Comparison of ENCODE assay signal across 25 cellular contexts in genomic region chrX:129731228-129731627, GRCh38. TPM values are rescaled to one million over a fixed set of nuclear protein-coding genes. Genes with fewer than 3 reads are reported as not detected.
DNase-seq lines count a peak whose midpoint lies in the region; ATAC-seq lines count a peak whose summit lies in the region.
"Had no signal": no experiment of that assay in that cellular context is flagged by ENCODE, and none has a peak within 500 bp of the region (broad histone marks: within the 10 kb centered on the region; RNA-seq: fewer than 3 reads in every experiment).

No MANE protein-coding gene starts in this region.

- H3K36me3 ChIP-seq in KOPT-K1 (ENCODE audit: insufficient read depth, low read length), result no peaks in the 10 kb centered on the region
- H3K36me3 ChIP-seq: ascending aorta, tibial nerve had no signal

- no peak overlapping the region for H3K4me3 Mint-ChIP-seq in activated naive CD8-positive, alpha-beta T cell
- no peak overlapping the region for H3K4me3 Mint-ChIP-seq in activated naive CD8-positive, alpha-beta T cell treated with anti-CD3 and anti-CD28 coated beads, Interleukin-2, amount 50 U/mL, for 24 hours
- peak overlapping the region; percentile 17 for H3K4me3 Mint-ChIP-seq in activated T-helper 17 cell treated with anti-CD3 and anti-CD28 coated beads, Interleukin-2, amount 50 U/mL, for 72 hours
- H3K4me3 Mint-ChIP-seq in stimulated activated naive B cell treated with anti-CD40 and anti-IgM and Interleukin-4, amounts not matched to agents 10 μg/mL and 1 μg/mL and 100 μg/mL, for 72 hours, result no peak overlapping the region
- H3K4me3 Mint-ChIP-seq in stimulated activated naive CD8-positive, alpha-beta T cell treated with anti-CD3 and anti-CD28 coated beads, Interleukin-15, amount 100 ng/mL, for 72 hours, result no peak overlapping the region
- H3K4me3 Mint-ChIP-seq: HFFc6; stimulated activated naive CD8-positive, alpha-beta T cell treated with anti-CD3 and anti-CD28 coated beads, Interleukin-15, Interleukin-2, amounts not matched to agents 100 ng/mL and 50 ng/mL, for 24 hours had no signal

- peak overlapping the region; percentile 97 for H3K27ac ChIP-seq in KOPT-K1 (ENCODE audit: low read depth, low read length, poor library complexity, severe bottlenecking)
- H3K27ac ChIP-seq: ascending aorta, dorsolateral prefrontal cortex, GM23248, tibial nerve had no signal

- peaks cover 37% of the 10 kb centered on the region for H3K4me1 Mint-ChIP-seq in activated naive CD8-positive, alpha-beta T cell (ENCODE audit: low read depth)
- peaks cover 18% of the 10 kb centered on the region for H3K4me1 Mint-ChIP-seq in activated naive CD8-positive, alpha-beta T cell treated with anti-CD3 and anti-CD28 coated beads, Interleukin-2, amount 50 U/mL, for 24 hours
- H3K4me1 Mint-ChIP-seq in activated T-helper 17 cell treated with anti-CD3 and anti-CD28 coated beads, Interleukin-2, amount 50 U/mL, for 72 hours, result peaks cover 19% of the 10 kb centered on the region
- H3K4me1 Mint-ChIP-seq in stimulated activated naive B cell treated with anti-CD40 and anti-IgM and Interleukin-4, amounts not matched to agents 10 μg/mL and 1 μg/mL and 100 μg/mL, for 72 hours, result peaks cover 21 to 43% of the 10 kb centered on the region in 2 donors
- peaks cover 33% of the 10 kb centered on the region for H3K4me1 Mint-ChIP-seq in stimulated activated naive CD8-positive, alpha-beta T cell treated with anti-CD3 and anti-CD28 coated beads, Interleukin-15, amount 100 ng/mL, for 72 hours

- H3K9me3 ChIP-seq in KOPT-K1 (ENCODE audit: insufficient read depth, low read length, poor library complexity, severe bottlenecking), result no peaks in the 10 kb centered on the region
- H3K9me3 ChIP-seq: ascending aorta, tibial nerve had no signal

- no peak for ATAC-seq in activated naive CD8-positive, alpha-beta T cell treated with anti-CD3 and anti-CD28 coated beads, Interleukin-2, amount 50 U/mL, for 24 hours
- ATAC-seq in activated T-helper 17 cell treated with anti-CD3 and anti-CD28 coated beads, Interleukin-2, amount 50 U/mL, for 72 hours (replicated peaks), result no peak
- ATAC-seq in stimulated activated naive B cell treated with anti-CD40 and anti-IgM and Interleukin-4, amounts not matched to agents 10 μg/mL and 1 μg/mL and 100 μg/mL, for 72 hours (replicated peaks), result peak; percentile 52 to 61
- no peak for ATAC-seq in GM21360 (IDR thresholded peaks at IDR 0.05; ENCODE audit: unreplicated experiment)
- ATAC-seq in stimulated activated naive CD8-positive, alpha-beta T cell treated with anti-CD3 and anti-CD28 coated beads, Interleukin-15, amount 100 ng/mL, for 72 hours, result no peak
- ATAC-seq: GM12878, left cardiac atrium had no signal

- DNase-seq in activated naive CD8-positive, alpha-beta T cell treated with anti-CD3 and anti-CD28 coated beads, Interleukin-2, amount 50 U/mL, for 24 hours, result no peak
- no peak for DNase-seq in stimulated activated naive B cell treated with anti-CD40 and anti-IgM and Interleukin-4, amounts not matched to agents 10 μg/mL and 1 μg/mL and 100 μg/mL, for 72 hours
- no peak for DNase-seq in stimulated activated naive CD8-positive, alpha-beta T cell treated with anti-CD3 and anti-CD28 coated beads, Interleukin-15, amount 100 ng/mL, for 72 hours
- DNase-seq: activated effector memory CD4-positive, alpha-beta T cell treated with anti-CD3 and anti-CD28 coated beads, Interleukin-2, amount 50 U/mL, for 16 hours; central memory CD4-positive, alpha-beta T cell; dorsolateral prefrontal cortex; GM23248; head of caudate nucleus; HFFc6; left cardiac atrium; mesendoderm; NCI-H1436; NCI-H2107; retina; stimulated activated CD4-positive, alpha-beta T cell treated with anti-CD3 and anti-CD28 coated beads, Interleukin-2, amount 100 ng/mL, for 48 hours had no signal

- no peaks in the 10 kb centered on the region for H3K27me3 Mint-ChIP-seq in activated naive CD8-positive, alpha-beta T cell
- no peaks in the 10 kb centered on the region for H3K27me3 Mint-ChIP-seq in activated naive CD8-positive, alpha-beta T cell treated with anti-CD3 and anti-CD28 coated beads, Interleukin-2, amount 50 U/mL, for 24 hours
- no peaks in the 10 kb centered on the region for H3K27me3 Mint-ChIP-seq in activated T-helper 17 cell treated with anti-CD3 and anti-CD28 coated beads, Interleukin-2, amount 50 U/mL, for 72 hours
- H3K27me3 Mint-ChIP-seq in stimulated activated naive B cell treated with anti-CD40 and anti-IgM and Interleukin-4, amounts not matched to agents 10 μg/mL and 1 μg/mL and 100 μg/mL, for 72 hours, result peaks cover 0 to 15% of the 10 kb centered on the region in 2 donors
- H3K27me3 Mint-ChIP-seq in stimulated activated naive CD8-positive, alpha-beta T cell treated with anti-CD3 and anti-CD28 coated beads, Interleukin-15, amount 100 ng/mL, for 72 hours, result no peaks in the 10 kb centered on the region
- H3K27me3 Mint-ChIP-seq: stimulated activated naive CD8-positive, alpha-beta T cell treated with anti-CD3 and anti-CD28 coated beads, Interleukin-15, Interleukin-2, amounts not matched to agents 100 ng/mL and 50 ng/mL, for 24 hours had no signal

- no peaks in the 10 kb centered on the region for H3K36me3 Mint-ChIP-seq in activated naive CD8-positive, alpha-beta T cell
- no peaks in the 10 kb centered on the region for H3K36me3 Mint-ChIP-seq in activated naive CD8-positive, alpha-beta T cell treated with anti-CD3 and anti-CD28 coated beads, Interleukin-2, amount 50 U/mL, for 24 hours (ENCODE audit: low read depth)
- H3K36me3 Mint-ChIP-seq in activated T-helper 17 cell treated with anti-CD3 and anti-CD28 coated beads, Interleukin-2, amount 50 U/mL, for 72 hours (ENCODE audit: low read depth), result no peaks in the 10 kb centered on the region
- H3K36me3 Mint-ChIP-seq in stimulated activated naive B cell treated with anti-CD40 and anti-IgM and Interleukin-4, amounts not matched to agents 10 μg/mL and 1 μg/mL and 100 μg/mL, for 72 hours, result peaks cover 0 to 4% of the 10 kb centered on the region in 2 donors

- no peaks in the 10 kb centered on the region for H3K9me3 Mint-ChIP-seq in activated naive CD8-positive, alpha-beta T cell (ENCODE audit: low read depth)
- no peaks in the 10 kb centered on the region for H3K9me3 Mint-ChIP-seq in activated naive CD8-positive, alpha-beta T cell treated with anti-CD3 and anti-CD28 coated beads, Interleukin-2, amount 50 U/mL, for 24 hours
- peaks cover 4% of the 10 kb centered on the region for H3K9me3 Mint-ChIP-seq in activated T-helper 17 cell treated with anti-CD3 and anti-CD28 coated beads, Interleukin-2, amount 50 U/mL, for 72 hours
- H3K9me3 Mint-ChIP-seq in stimulated activated naive B cell treated with anti-CD40 and anti-IgM and Interleukin-4, amounts not matched to agents 10 μg/mL and 1 μg/mL and 100 μg/mL, for 72 hours, result peaks cover 0 to 6% of the 10 kb centered on the region in 2 donors
- peaks cover 0 to 8% of the 10 kb centered on the region in 2 donors for H3K9me3 Mint-ChIP-seq in stimulated activated naive CD8-positive, alpha-beta T cell treated with anti-CD3 and anti-CD28 coated beads, Interleukin-15, amount 100 ng/mL, for 72 hours
- H3K9me3 Mint-ChIP-seq: HFFc6; stimulated activated naive CD8-positive, alpha-beta T cell treated with anti-CD3 and anti-CD28 coated beads, Interleukin-15, Interleukin-2, amounts not matched to agents 100 ng/mL and 50 ng/mL, for 24 hours had no signal

- H3K27ac Mint-ChIP-seq in activated naive CD8-positive, alpha-beta T cell, result peak overlapping the region; percentile 51
- no peak overlapping the region for H3K27ac Mint-ChIP-seq in activated naive CD8-positive, alpha-beta T cell treated with anti-CD3 and anti-CD28 coated beads, Interleukin-2, amount 50 U/mL, for 24 hours
- H3K27ac Mint-ChIP-seq in activated T-helper 17 cell treated with anti-CD3 and anti-CD28 coated beads, Interleukin-2, amount 50 U/mL, for 72 hours, result peak overlapping the region; percentile 72
- H3K27ac Mint-ChIP-seq in stimulated activated naive B cell treated with anti-CD40 and anti-IgM and Interleukin-4, amounts not matched to agents 10 μg/mL and 1 μg/mL and 100 μg/mL, for 72 hours, result no peak overlapping the region
- H3K27ac Mint-ChIP-seq in stimulated activated naive CD8-positive, alpha-beta T cell treated with anti-CD3 and anti-CD28 coated beads, Interleukin-15, amount 100 ng/mL, for 72 hours, result no peak overlapping the region
- H3K27ac Mint-ChIP-seq: HFFc6; stimulated activated naive CD8-positive, alpha-beta T cell treated with anti-CD3 and anti-CD28 coated beads, Interleukin-15, Interleukin-2, amounts not matched to agents 100 ng/mL and 50 ng/mL, for 24 hours had no signal

RNA-seq across cellular contexts. Expression of gene XPNPEP2, which starts 7.6 kb away (rescaled TPM):
- under 1 TPM; 0.45 to 0.52 TPM for total RNA-seq in activated T-helper 17 cell treated with anti-CD3 and anti-CD28 coated beads, Interleukin-2, amount 50 U/mL, for 72 hours
- total RNA-seq: HFFc6, NCI-H460 had no signal

RNA-seq across cellular contexts. Expression of gene SASH3, which starts 48.5 kb away (rescaled TPM):
- total RNA-seq in activated T-helper 17 cell treated with anti-CD3 and anti-CD28 coated beads, Interleukin-2, amount 50 U/mL, for 72 hours, result 100 to 1,000 TPM; 103 to 191 TPM
- total RNA-seq: GM23248, HFFc6, NCI-H460, osteocyte had no signal

Comparison
In these comparisons a context has a peak if more than half of its experiments do, and no peak if none do; other contexts are left out.
1. H3K27ac Mint-ChIP-seq: peak in activated naive CD8-positive, alpha-beta T cell (single experiment) and activated T-helper 17 cell treated with anti-CD3 and anti-CD28 coated beads, Interleukin-2, amount 50 U/mL, for 72 hours (single experiment); none in activated naive CD8-positive, alpha-beta T cell treated with anti-CD3 and anti-CD28 coated beads, Interleukin-2, amount 50 U/mL, for 24 hours (single experiment), stimulated activated naive B cell treated with anti-CD40 and anti-IgM and Interleukin-4, amounts not matched to agents 10 μg/mL and 1 μg/mL and 100 μg/mL, for 72 hours (single experiment) and stimulated activated naive CD8-positive, alpha-beta T cell treated with anti-CD3 and anti-CD28 coated beads, Interleukin-15, amount 100 ng/mL, for 72 hours (0 of 2).
2. ATAC-seq: peak in stimulated activated naive B cell treated with anti-CD40 and anti-IgM and Interleukin-4, amounts not matched to agents 10 μg/mL and 1 μg/mL and 100 μg/mL, for 72 hours (2 of 2); none in activated naive CD8-positive, alpha-beta T cell treated with anti-CD3 and anti-CD28 coated beads, Interleukin-2, amount 50 U/mL, for 24 hours (single experiment), activated T-helper 17 cell treated with anti-CD3 and anti-CD28 coated beads, Interleukin-2, amount 50 U/mL, for 72 hours (single experiment), GM21360 (single experiment) and stimulated activated naive CD8-positive, alpha-beta T cell treated with anti-CD3 and anti-CD28 coated beads, Interleukin-15, amount 100 ng/mL, for 72 hours (single experiment).